28 cellular contexts compared by ENCODE assay signal in the genomic region with DNA sequence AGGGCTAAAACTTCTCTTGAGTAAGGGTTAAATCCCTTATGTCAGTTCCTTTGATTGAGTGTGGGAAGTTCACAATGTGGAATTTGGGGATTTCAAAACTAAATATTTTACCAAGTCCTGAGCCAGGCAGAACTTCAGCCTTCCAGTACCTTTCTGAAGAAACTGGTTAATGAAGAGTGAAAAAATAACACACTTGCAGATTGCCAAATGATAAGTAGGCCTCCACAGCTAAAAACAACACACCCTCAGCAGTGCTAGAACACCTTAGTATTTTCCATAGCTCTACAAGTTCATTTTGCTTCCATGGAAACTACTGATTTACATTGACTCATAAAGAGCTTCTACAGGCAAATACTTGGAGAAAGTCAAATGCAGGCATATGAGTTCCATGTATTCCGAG.
"Had no signal": no experiment of that assay in that cellular context is flagged by ENCODE, and none has a peak within 500 bp of the region (broad histone marks: within the 10 kb centered on the region; RNA-seq: fewer than 3 reads in every experiment).

No MANE protein-coding gene starts in this region.

- H3K9me3 ChIP-seq: esophagus muscularis mucosa, mucosa of descending colon, prostate gland, stomach, tibial artery had no signal

- ATAC-seq: foreskin keratinocyte; heart left ventricle; left lobe of liver; mucosa of descending colon; stimulated activated memory B cell treated with anti-CD40 and anti-IgM and Interleukin-4, amounts not matched to agents 10 μg/mL and 1 μg/mL and 100 μg/mL, for 72 hours had no signal

- H3K4me1 Mint-ChIP-seq: endodermal cell; immature natural killer cell; nephron; stimulated activated memory B cell treated with anti-CD40 and anti-IgM and Interleukin-4, amounts not matched to agents 10 μg/mL and 1 μg/mL and 100 μg/mL, for 72 hours had no signal

- H3K4me3 Mint-ChIP-seq: activated naive CD8-positive, alpha-beta T cell; endodermal cell; immature natural killer cell; nephron; stimulated activated memory B cell treated with anti-CD40 and anti-IgM and Interleukin-4, amounts not matched to agents 10 μg/mL and 1 μg/mL and 100 μg/mL, for 72 hours had no signal

- H3K4me2 ChIP-seq: smooth muscle cell had no signal

- H3K36me3 ChIP-seq: brain microvascular endothelial cell, esophagus muscularis mucosa, heart left ventricle, prostate gland, right atrium auricular region, stomach, tibial artery had no signal

- H3K36me3 Mint-ChIP-seq: activated naive CD8-positive, alpha-beta T cell; immature natural killer cell; stimulated activated memory B cell treated with anti-CD40 and anti-IgM and Interleukin-4, amounts not matched to agents 10 μg/mL and 1 μg/mL and 100 μg/mL, for 72 hours had no signal

- H3K27ac ChIP-seq: brain microvascular endothelial cell, esophagus muscularis mucosa, foreskin keratinocyte, heart left ventricle, prostate gland, right atrium auricular region, stomach, VCaP had no signal

- H3K9me3 Mint-ChIP-seq: immature natural killer cell; stimulated activated memory B cell treated with anti-CD40 and anti-IgM and Interleukin-4, amounts not matched to agents 10 μg/mL and 1 μg/mL and 100 μg/mL, for 72 hours had no signal

- H3K27ac Mint-ChIP-seq: activated naive CD8-positive, alpha-beta T cell; endodermal cell; immature natural killer cell; nephron; stimulated activated memory B cell treated with anti-CD40 and anti-IgM and Interleukin-4, amounts not matched to agents 10 μg/mL and 1 μg/mL and 100 μg/mL, for 72 hours had no signal

- H3K27me3 Mint-ChIP-seq: activated naive CD8-positive, alpha-beta T cell; stimulated activated memory B cell treated with anti-CD40 and anti-IgM and Interleukin-4, amounts not matched to agents 10 μg/mL and 1 μg/mL and 100 μg/mL, for 72 hours had no signal

- H3K4me1 ChIP-seq: esophagus muscularis mucosa, foreskin keratinocyte, heart left ventricle, prostate gland, right atrium auricular region, stomach had no signal

- H3K27me3 ChIP-seq: brain microvascular endothelial cell, esophagus muscularis mucosa, foreskin keratinocyte, right atrium auricular region, tibial artery had no signal

- DNase-seq: activated CD4-positive, alpha-beta T cell treated with anti-CD3 and anti-CD28 coated beads for 4 hours; activated CD4-positive, alpha-beta T cell treated with anti-CD3 and anti-CD28 coated beads, Interleukin-2, amount 50 U/mL, for 4 hours; activated effector memory CD4-positive, alpha-beta T cell treated with Interleukin-2 at 50 U/mL for 16 hours; activated naive CD4-positive, alpha-beta T cell treated with Interleukin-2 at 50 U/mL for 16 hours; activated T-cell treated with anti-CD3 and anti-CD28 coated beads for 4 hours; aorta; brain microvascular endothelial cell; cortex of kidney; endodermal cell; heart left ventricle; immature natural killer cell; mucosa of descending colon; stimulated activated CD4-positive, alpha-beta T cell treated with anti-CD3 and anti-CD28 coated beads, Interleukin-1b, Interleukin-23, amount 100 ng/mL, for 48 hours; stimulated activated CD4-positive, alpha-beta T cell treated with anti-CD3 and anti-CD28 coated beads, Interleukin-4, amount 100 ng/mL, for 4 hours; stimulated activated CD8-positive, alpha-beta memory T cell treated with anti-CD3 and anti-CD28 coated beads, Interleukin-4, amount 100 ng/mL, for 48 hours; stomach; tibial artery had no signal

- H3K4me3 ChIP-seq: esophagus muscularis mucosa, heart left ventricle, lung, mucosa of descending colon, prostate gland, right atrium auricular region, smooth muscle cell, stomach, tibial artery had no signal
